ENCODE assay signal across 1 cellular context in the genomic region with DNA sequence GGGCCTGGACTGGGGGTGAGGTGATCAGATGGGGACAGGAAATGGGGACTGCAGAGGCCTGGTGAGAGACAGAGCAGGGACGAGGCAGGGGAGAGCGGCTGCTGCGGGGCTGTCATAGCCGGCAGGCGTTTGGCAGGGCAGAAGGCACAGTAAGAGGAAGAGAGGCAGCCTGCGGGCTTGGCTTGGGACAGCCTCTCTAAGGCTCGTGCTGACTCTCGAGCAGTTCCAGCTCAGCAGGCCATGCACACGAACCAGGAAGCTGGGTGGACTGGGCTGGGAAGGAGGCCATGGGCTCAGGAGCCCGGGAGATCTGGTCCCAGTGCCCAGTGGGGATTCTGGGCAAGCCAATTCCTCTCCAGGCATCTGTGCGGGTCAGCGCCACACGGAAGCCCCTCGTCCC.
TF ChIP-seq lines count a peak whose summit lies in the region.

No MANE protein-coding gene starts in this region.

TF ChIP-seq in GM23338, 12 proteins besides CTCF, POLR2A, EP300 and RAD21:
- TF ChIP-seq, protein P1, sequence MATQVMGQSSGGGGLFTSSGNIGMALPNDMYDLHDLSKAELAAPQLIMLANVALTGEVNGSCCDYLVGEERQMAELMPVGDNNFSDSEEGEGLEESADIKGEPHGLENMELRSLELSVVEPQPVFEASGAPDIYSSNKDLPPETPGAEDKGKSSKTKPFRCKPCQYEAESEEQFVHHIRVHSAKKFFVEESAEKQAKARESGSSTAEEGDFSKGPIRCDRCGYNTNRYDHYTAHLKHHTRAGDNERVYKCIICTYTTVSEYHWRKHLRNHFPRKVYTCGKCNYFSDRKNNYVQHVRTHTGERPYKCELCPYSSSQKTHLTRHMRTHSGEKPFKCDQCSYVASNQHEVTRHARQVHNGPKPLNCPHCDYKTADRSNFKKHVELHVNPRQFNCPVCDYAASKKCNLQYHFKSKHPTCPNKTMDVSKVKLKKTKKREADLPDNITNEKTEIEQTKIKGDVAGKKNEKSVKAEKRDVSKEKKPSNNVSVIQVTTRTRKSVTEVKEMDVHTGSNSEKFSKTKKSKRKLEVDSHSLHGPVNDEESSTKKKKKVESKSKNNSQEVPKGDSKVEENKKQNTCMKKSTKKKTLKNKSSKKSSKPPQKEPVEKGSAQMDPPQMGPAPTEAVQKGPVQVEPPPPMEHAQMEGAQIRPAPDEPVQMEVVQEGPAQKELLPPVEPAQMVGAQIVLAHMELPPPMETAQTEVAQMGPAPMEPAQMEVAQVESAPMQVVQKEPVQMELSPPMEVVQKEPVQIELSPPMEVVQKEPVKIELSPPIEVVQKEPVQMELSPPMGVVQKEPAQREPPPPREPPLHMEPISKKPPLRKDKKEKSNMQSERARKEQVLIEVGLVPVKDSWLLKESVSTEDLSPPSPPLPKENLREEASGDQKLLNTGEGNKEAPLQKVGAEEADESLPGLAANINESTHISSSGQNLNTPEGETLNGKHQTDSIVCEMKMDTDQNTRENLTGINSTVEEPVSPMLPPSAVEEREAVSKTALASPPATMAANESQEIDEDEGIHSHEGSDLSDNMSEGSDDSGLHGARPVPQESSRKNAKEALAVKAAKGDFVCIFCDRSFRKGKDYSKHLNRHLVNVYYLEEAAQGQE (IDR thresholded peaks at IDR 0.05; ENCODE audit: unreplicated experiment): no peak
- TF ChIP-seq ZNF331 (CRISPR knock-in tag; IDR thresholded peaks at IDR 0.05; ENCODE audit: low read depth) (no peak), JUNB (IDR thresholded peaks at IDR 0.05; ENCODE audit: unreplicated experiment) (no peak), EZH2 (IDR thresholded peaks at IDR 0.05; ENCODE audit: low read depth, unreplicated experiment) (no peak), CREB1 (CRISPR knock-in tag; IDR thresholded peaks at IDR 0.05; ENCODE audit: low read depth) (no peak), EZH2phosphoT487 (IDR thresholded peaks at IDR 0.05; ENCODE audit: unreplicated experiment) (no peak), STAT1 (IDR thresholded peaks at IDR 0.05; ENCODE audit: unreplicated experiment) (no peak), POLR2AphosphoS5 (IDR thresholded peaks at IDR 0.05; ENCODE audit: low read depth) (no peak), ZNF114 (CRISPR knock-in tag; IDR thresholded peaks at IDR 0.05) (no peak), NANOG (IDR thresholded peaks at IDR 0.05; ENCODE audit: borderline replicate concordance) (no peak)
- TF ChIP-seq, protein P2, sequence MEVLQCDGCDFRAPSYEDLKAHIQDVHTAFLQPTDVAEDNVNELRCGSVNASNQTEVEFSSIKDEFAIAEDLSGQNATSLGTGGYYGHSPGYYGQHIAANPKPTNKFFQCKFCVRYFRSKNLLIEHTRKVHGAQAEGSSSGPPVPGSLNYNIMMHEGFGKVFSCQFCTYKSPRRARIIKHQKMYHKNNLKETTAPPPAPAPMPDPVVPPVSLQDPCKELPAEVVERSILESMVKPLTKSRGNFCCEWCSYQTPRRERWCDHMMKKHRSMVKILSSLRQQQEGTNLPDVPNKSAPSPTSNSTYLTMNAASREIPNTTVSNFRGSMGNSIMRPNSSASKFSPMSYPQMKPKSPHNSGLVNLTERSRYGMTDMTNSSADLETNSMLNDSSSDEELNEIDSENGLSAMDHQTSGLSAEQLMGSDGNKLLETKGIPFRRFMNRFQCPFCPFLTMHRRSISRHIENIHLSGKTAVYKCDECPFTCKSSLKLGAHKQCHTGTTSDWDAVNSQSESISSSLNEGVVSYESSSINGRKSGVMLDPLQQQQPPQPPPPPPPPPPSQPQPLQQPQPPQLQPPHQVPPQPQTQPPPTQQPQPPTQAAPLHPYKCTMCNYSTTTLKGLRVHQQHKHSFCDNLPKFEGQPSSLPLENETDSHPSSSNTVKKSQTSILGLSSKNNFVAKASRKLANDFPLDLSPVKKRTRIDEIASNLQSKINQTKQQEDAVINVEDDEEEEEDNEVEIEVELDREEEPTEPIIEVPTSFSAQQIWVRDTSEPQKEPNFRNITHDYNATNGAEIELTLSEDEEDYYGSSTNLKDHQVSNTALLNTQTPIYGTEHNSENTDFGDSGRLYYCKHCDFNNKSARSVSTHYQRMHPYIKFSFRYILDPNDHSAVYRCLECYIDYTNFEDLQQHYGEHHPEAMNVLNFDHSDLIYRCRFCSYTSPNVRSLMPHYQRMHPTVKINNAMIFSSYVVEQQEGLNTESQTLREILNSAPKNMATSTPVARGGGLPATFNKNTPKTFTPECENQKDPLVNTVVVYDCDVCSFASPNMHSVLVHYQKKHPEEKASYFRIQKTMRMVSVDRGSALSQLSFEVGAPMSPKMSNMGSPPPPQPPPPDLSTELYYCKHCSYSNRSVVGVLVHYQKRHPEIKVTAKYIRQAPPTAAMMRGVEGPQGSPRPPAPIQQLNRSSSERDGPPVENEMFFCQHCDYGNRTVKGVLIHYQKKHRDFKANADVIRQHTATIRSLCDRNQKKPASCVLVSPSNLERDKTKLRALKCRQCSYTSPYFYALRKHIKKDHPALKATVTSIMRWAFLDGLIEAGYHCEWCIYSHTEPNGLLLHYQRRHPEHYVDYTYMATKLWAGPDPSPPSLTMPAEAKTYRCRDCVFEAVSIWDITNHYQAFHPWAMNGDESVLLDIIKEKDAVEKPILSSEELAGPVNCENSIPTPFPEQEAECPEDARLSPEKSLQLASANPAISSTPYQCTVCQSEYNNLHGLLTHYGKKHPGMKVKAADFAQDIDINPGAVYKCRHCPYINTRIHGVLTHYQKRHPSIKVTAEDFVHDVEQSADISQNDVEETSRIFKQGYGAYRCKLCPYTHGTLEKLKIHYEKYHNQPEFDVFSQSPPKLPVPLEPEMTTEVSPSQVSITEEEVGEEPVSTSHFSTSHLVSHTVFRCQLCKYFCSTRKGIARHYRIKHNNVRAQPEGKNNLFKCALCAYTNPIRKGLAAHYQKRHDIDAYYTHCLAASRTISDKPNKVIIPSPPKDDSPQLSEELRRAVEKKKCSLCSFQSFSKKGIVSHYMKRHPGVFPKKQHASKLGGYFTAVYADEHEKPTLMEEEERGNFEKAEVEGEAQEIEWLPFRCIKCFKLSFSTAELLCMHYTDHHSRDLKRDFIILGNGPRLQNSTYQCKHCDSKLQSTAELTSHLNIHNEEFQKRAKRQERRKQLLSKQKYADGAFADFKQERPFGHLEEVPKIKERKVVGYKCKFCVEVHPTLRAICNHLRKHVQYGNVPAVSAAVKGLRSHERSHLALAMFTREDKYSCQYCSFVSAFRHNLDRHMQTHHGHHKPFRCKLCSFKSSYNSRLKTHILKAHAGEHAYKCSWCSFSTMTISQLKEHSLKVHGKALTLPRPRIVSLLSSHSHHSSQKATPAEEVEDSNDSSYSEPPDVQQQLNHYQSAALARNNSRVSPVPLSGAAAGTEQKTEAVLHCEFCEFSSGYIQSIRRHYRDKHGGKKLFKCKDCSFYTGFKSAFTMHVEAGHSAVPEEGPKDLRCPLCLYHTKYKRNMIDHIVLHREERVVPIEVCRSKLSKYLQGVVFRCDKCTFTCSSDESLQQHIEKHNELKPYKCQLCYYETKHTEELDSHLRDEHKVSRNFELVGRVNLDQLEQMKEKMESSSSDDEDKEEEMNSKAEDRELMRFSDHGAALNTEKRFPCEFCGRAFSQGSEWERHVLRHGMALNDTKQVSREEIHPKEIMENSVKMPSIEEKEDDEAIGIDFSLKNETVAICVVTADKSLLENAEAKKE (CRISPR knock-in tag; IDR thresholded peaks at IDR 0.05): no peak
- TF ChIP-seq, protein P3, sequence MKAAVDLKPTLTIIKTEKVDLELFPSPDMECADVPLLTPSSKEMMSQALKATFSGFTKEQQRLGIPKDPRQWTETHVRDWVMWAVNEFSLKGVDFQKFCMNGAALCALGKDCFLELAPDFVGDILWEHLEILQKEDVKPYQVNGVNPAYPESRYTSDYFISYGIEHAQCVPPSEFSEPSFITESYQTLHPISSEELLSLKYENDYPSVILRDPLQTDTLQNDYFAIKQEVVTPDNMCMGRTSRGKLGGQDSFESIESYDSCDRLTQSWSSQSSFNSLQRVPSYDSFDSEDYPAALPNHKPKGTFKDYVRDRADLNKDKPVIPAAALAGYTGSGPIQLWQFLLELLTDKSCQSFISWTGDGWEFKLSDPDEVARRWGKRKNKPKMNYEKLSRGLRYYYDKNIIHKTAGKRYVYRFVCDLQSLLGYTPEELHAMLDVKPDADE (IDR thresholded peaks at IDR 0.05): no peak
TF ChIP-seq in GM23338: peak in this region for 0.
